In the genomic region with DNA sequence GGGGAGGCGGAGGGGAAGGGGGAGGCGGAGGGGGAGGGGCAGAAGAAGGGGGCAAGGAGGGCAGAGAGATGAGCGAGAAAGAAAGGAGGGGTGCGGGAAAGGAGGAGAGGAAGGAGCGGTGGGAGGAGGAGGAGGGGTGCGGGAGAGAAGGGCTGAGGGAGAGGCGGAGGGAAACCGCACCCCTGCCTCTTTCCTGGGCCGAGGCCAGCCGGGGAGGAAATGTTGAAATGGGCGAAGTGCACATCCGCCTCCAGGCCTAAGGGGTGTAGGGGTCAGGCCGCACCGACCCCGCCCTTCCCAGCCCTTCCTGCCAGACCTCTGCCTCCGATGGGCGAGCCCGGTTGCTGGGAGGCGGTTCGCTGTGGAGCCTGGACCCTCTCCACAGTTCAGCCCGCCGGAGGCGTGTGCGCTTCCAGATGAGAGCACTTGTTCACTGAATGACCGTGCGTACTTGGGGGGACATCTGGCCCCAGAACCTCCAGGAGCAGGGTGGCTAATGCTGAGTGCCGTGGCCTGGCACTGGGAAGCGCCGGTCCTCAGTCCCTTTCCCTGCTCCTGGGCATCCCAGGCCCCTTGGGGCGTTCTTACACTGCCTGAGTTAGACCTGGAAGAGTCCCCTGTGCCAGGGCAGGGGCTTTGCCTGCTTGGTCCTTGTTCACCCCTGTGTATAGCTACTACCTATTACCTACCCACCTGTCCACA, we compare ENCODE assay signal across 8 cellular contexts.
DNase-seq lines count a peak whose midpoint lies in the region; ATAC-seq and TF ChIP-seq lines count a peak whose summit lies in the region.

No MANE protein-coding gene starts in this region.

- H3K36me3 ChIP-seq in DOHH2 (ENCODE audit: control insufficient read depth, low read length), result peaks cover 5% of the 10 kb centered on the region
- H3K36me3 ChIP-seq in HUES6 (ENCODE audit: control insufficient read depth, insufficient read depth, low read length), result no peaks in the 10 kb centered on the region
- no peaks in the 10 kb centered on the region for H3K36me3 ChIP-seq in iPS-15b (ENCODE audit: control insufficient read depth, insufficient read depth, low read length)

- TF ChIP-seq CTCF in DOHH2 (IDR thresholded peaks at IDR 0.05; ENCODE audit: low read depth, low read length, poor library complexity, severe bottlenecking), result no peak
- TF ChIP-seq CTCF in astrocyte of the spinal cord (IDR thresholded peaks at IDR 0.05; ENCODE audit: low read depth, low read length), result no peak

- H3K4me2 ChIP-seq in DOHH2 (ENCODE audit: low read length), result peak overlapping the region; percentile 79

- no peaks in the 10 kb centered on the region for H3K9me2 ChIP-seq in DOHH2 (replicated peaks; ENCODE audit: control insufficient read depth, low read length)

- DNase-seq in SK-N-DZ (ENCODE audit: low spot score), result peak; percentile 69
- DNase-seq in astrocyte of the spinal cord (ENCODE audit: low read depth, low spot score), result no peak
- no peak for DNase-seq in skeletal muscle cell (ENCODE audit: low read depth)
- no peak for DNase-seq in NCI-H2029 treated with DMSO at 0.1 percent for 48 hours (lab: John Stamatoyannopoulos, UW)

- H4K20me1 ChIP-seq in DOHH2 (ENCODE audit: control insufficient read depth, insufficient read depth, low read depth, low read length), result no peaks in the 10 kb centered on the region

- H3K27me3 ChIP-seq in DOHH2 (ENCODE audit: control insufficient read depth, low read length) (no peaks in the 10 kb centered on the region), HUES6 (ENCODE audit: control insufficient read depth, insufficient read depth, low read length) (no peaks in the 10 kb centered on the region), iPS-15b (ENCODE audit: control insufficient read depth, insufficient read depth, low read length) (peaks cover 3% of the 10 kb centered on the region)

- H3K9me3 ChIP-seq in DOHH2 (ENCODE audit: control insufficient read depth, insufficient read depth, low read length), result no peaks in the 10 kb centered on the region
- H3K9me3 ChIP-seq in HUES6 (ENCODE audit: control insufficient read depth, insufficient read depth, low read depth, low read length), result peaks cover 6% of the 10 kb centered on the region
- H3K9me3 ChIP-seq in iPS-15b (ENCODE audit: control insufficient read depth, insufficient read depth, low read length), result no peaks in the 10 kb centered on the region

- peaks cover 38% of the 10 kb centered on the region for H3F3A ChIP-seq in DOHH2 (ENCODE audit: control insufficient read depth, insufficient read depth)

- H3K79me2 ChIP-seq in DOHH2 (ENCODE audit: control insufficient read depth, low read length), result no peaks in the 10 kb centered on the region

- H3K4me1 ChIP-seq in DOHH2 (ENCODE audit: control insufficient read depth, low read length), result peaks cover 36% of the 10 kb centered on the region
- H3K4me1 ChIP-seq in HUES6 (ENCODE audit: control insufficient read depth, insufficient read depth, low read length), result peaks cover 11% of the 10 kb centered on the region
- H3K4me1 ChIP-seq in iPS-15b (ENCODE audit: control insufficient read depth, insufficient read depth, low read length), result peaks cover 5% of the 10 kb centered on the region

- H3K27ac ChIP-seq in DOHH2 (ENCODE audit: low read depth, low read length) (peak overlapping the region; percentile 91), HUES6 (ENCODE audit: low read depth, low read length) (no peak overlapping the region)

- peak overlapping the region; percentile 81 for H3K4me3 ChIP-seq in DOHH2 (ENCODE audit: low read length)
- H3K4me3 ChIP-seq in HUES6 (ENCODE audit: low read depth, low read length), result peak overlapping the region; percentile 60
- peak overlapping the region; percentile 36 for H3K4me3 ChIP-seq in astrocyte of the spinal cord (ENCODE audit: low read depth, low read length)
- H3K4me3 ChIP-seq in iPS-15b (ENCODE audit: low read depth, low read length), result peak overlapping the region; percentile 60
- H3K4me3 ChIP-seq in skeletal muscle cell (ENCODE audit: low read depth, low read length), result peak overlapping the region; percentile 20

- H3K9ac ChIP-seq in HUES6 (ENCODE audit: low read length) (peak overlapping the region; percentile 3), iPS-15b (ENCODE audit: low read depth, low read length) (no peak overlapping the region)

- peak; percentile 45 for ATAC-seq in GM21390 (IDR thresholded peaks at IDR 0.05; ENCODE audit: unreplicated experiment)

- in situ Hi-C loops in astrocyte of the spinal cord (cut with HindIII; ENCODE audit: low sequenced_read_pairs), result loop anchor here (10.0 kb wide), 1 partner anchor 278 kb away; no protein-coding TSS in a partner anchor

Comparison
In these comparisons a context has a peak if more than half of its experiments do, and no peak if none do; other contexts are left out.
1. H3K4me3 ChIP-seq: peak in every context shown above with its lines; median percentile 81 in DOHH2; 60 in HUES6; 60 in iPS-15b; 36 in astrocyte of the spinal cord; 20 in skeletal muscle cell.